In genomic region chr7:39460486-39460885, GRCh38 we compare ENCODE assay signal across 28 cellular contexts.
"Had no signal": no experiment of that assay in that cellular context is flagged by ENCODE, and none has a peak within 500 bp of the region (broad histone marks: within the 10 kb centered on the region; RNA-seq: fewer than 3 reads in every experiment).

No MANE protein-coding gene starts in this region.

- H3K36me3 Mint-ChIP-seq: immature natural killer cell; naive thymus-derived CD8-positive, alpha-beta T cell; stimulated activated naive B cell treated with anti-CD40 and anti-IgM and Interleukin-4, amounts not matched to agents 10 μg/mL and 1 μg/mL and 100 μg/mL, for 72 hours had no signal

- H3K4me3 ChIP-seq: left lung, lower lobe of right lung, pancreas, prostate gland, skin epidermis, stomach, testis, thyroid gland, transverse colon, upper lobe of left lung, vagina had no signal

- H3K9me3 ChIP-seq: left lung, lower lobe of right lung, pancreas, prostate gland, stomach, testis, thyroid gland, transverse colon, upper lobe of left lung, vagina had no signal

- H3K36me3 ChIP-seq: left lung, lower lobe of right lung, pancreas, prostate gland, stomach, thyroid gland, transverse colon, upper lobe of left lung, vagina had no signal

- H3K9me3 Mint-ChIP-seq: immature natural killer cell; naive thymus-derived CD8-positive, alpha-beta T cell; nephron; stimulated activated naive B cell treated with anti-CD40 and anti-IgM and Interleukin-4, amounts not matched to agents 10 μg/mL and 1 μg/mL and 100 μg/mL, for 72 hours had no signal

- H3K27me3 ChIP-seq: left lung, pancreas, stomach, testis, thyroid gland, upper lobe of left lung, vagina had no signal

- DNase-seq: hypothalamus; immature natural killer cell; kidney; left colon; lower lobe of right lung; mammary epithelial cell; naive thymus-derived CD8-positive, alpha-beta T cell; nucleus accumbens; pancreas; retina; right cardiac atrium; stimulated activated CD4-positive, alpha-beta T cell treated with anti-CD3 and anti-CD28 coated beads, Interleukin-12 subunit alpha, Interleukin-12 subunit beta, amount 100 ng/mL, for 4 hours; stimulated activated CD4-positive, alpha-beta T cell treated with anti-CD3 and anti-CD28 coated beads, Interleukin-15, amount 100 ng/mL, for 24 hours; stimulated activated CD4-positive, alpha-beta T cell treated with anti-CD3 and anti-CD28 coated beads, Interleukin-2, amount 100 ng/mL, for 24 hours; stimulated activated CD4-positive, alpha-beta T cell treated with anti-CD3 and anti-CD28 coated beads, Interleukin-4, amount 100 ng/mL, for 1 hour; stimulated activated naive B cell treated with anti-CD40 and anti-IgM and Interleukin-4, amounts not matched to agents 10 μg/mL and 1 μg/mL and 100 μg/mL, for 72 hours; stimulated activated naive CD8-positive, alpha-beta T cell treated with anti-CD3 and anti-CD28 coated beads, Interleukin-15, Interleukin-2, amounts not matched to agents 100 U/mL and 50 U/mL, for 24 hours; stomach; testis; transverse colon had no signal

- H3K4me1 ChIP-seq: left lung, lower lobe of right lung, pancreas, prostate gland, testis, thyroid gland, upper lobe of left lung, vagina had no signal

- H3K27ac ChIP-seq: left lung, lower lobe of right lung, pancreas, prostate gland, skin epidermis, stomach, testis, thyroid gland, transverse colon, upper lobe of left lung, vagina had no signal

- H3K4me3 Mint-ChIP-seq: immature natural killer cell; naive thymus-derived CD8-positive, alpha-beta T cell; nephron; stimulated activated naive B cell treated with anti-CD40 and anti-IgM and Interleukin-4, amounts not matched to agents 10 μg/mL and 1 μg/mL and 100 μg/mL, for 72 hours had no signal

- ATAC-seq: left colon; naive thymus-derived CD8-positive, alpha-beta T cell; pancreas; right cardiac atrium; sciatic nerve; stimulated activated naive B cell treated with anti-CD40 and anti-IgM and Interleukin-4, amounts not matched to agents 10 μg/mL and 1 μg/mL and 100 μg/mL, for 72 hours; stimulated activated naive CD8-positive, alpha-beta T cell treated with anti-CD3 and anti-CD28 coated beads, Interleukin-15, Interleukin-2, amounts not matched to agents 100 U/mL and 50 U/mL, for 24 hours had no signal

- H3K27ac Mint-ChIP-seq: immature natural killer cell; naive thymus-derived CD8-positive, alpha-beta T cell; stimulated activated naive B cell treated with anti-CD40 and anti-IgM and Interleukin-4, amounts not matched to agents 10 μg/mL and 1 μg/mL and 100 μg/mL, for 72 hours had no signal
